In genomic region chr14:87916886-87917275, GRCh38 we compare ENCODE assay signal across 18 cellular contexts.
DNase-seq lines count a peak whose midpoint lies in the region; ATAC-seq and TF ChIP-seq lines count a peak whose summit lies in the region.
"Had no signal": no experiment of that assay in that cellular context is flagged by ENCODE, and none has a peak within 500 bp of the region (broad histone marks: within the 10 kb centered on the region; RNA-seq: fewer than 3 reads in every experiment).

No MANE protein-coding gene starts in this region.

- no peaks in the 10 kb centered on the region for H3K27me3 Mint-ChIP-seq in neural progenitor cell (ENCODE audit: insufficient read depth, low read depth)

- H3K4me3 Mint-ChIP-seq in neural progenitor cell = no peak overlapping the region
- H3K4me3 Mint-ChIP-seq: B cell; CD4-positive, alpha-beta T cell; CD8-positive, alpha-beta T cell had no signal

- H3K4me2 ChIP-seq in neural progenitor cell = no peak overlapping the region
- H3K4me2 ChIP-seq: A549; BLaER1 treated with 17β-estradiol and CSF1 and Interleukin-3, amounts not matched to agents 10 nM and 100 nM had no signal

- peaks cover 12% of the 10 kb centered on the region for H3K9me3 Mint-ChIP-seq in neural progenitor cell

- H3K27ac ChIP-seq in RWPE2 (ENCODE audit: poor library complexity, severe bottlenecking) (no peak overlapping the region), neural progenitor cell (no peak overlapping the region), right atrium auricular region (no peak overlapping the region)
- H3K27ac ChIP-seq: 22Rv1; A549; BLaER1 treated with 17β-estradiol and CSF1 and Interleukin-3, amounts not matched to agents 10 nM and 100 nM; C4-2B had no signal

- no peaks in the 10 kb centered on the region for H4K20me1 ChIP-seq in neural progenitor cell (ENCODE audit: low read depth)
- H4K20me1 ChIP-seq: BLaER1 treated with 17β-estradiol and CSF1 and Interleukin-3, amounts not matched to agents 10 nM and 100 nM had no signal

- H3K4me1 ChIP-seq in RWPE2 (ENCODE audit: insufficient read depth, poor library complexity, severe bottlenecking) = no peaks in the 10 kb centered on the region
- H3K4me1 ChIP-seq in neural progenitor cell = no peaks in the 10 kb centered on the region
- H3K4me1 ChIP-seq in right atrium auricular region = no peaks in the 10 kb centered on the region
- H3K4me1 ChIP-seq: A549, Caco-2 had no signal

- no peaks in the 10 kb centered on the region for H3K36me3 Mint-ChIP-seq in neural progenitor cell

- H3K79me2 ChIP-seq in neural progenitor cell (ENCODE audit: low read depth) = no peaks in the 10 kb centered on the region

- H3K9me3 ChIP-seq in RWPE2 (ENCODE audit: severe bottlenecking) (no peaks in the 10 kb centered on the region), neural progenitor cell (ENCODE audit: low read depth) (no peaks in the 10 kb centered on the region), right atrium auricular region (peaks cover 0 to 9% of the 10 kb centered on the region in 2 donors)
- H3K9me3 ChIP-seq: A549, Caco-2 had no signal

- H3F3A ChIP-seq in neural progenitor cell (ENCODE audit: low read depth) = no peaks in the 10 kb centered on the region

- no peaks in the 10 kb centered on the region for H3K4me1 Mint-ChIP-seq in neural progenitor cell
- H3K4me1 Mint-ChIP-seq: B cell had no signal

- TF ChIP-seq CTCF in RWPE2 (IDR thresholded peaks at IDR 0.05; ENCODE audit: poor library complexity, severe bottlenecking) (no peak), neural progenitor cell (IDR thresholded peaks at IDR 0.05) (no peak), right atrium auricular region (IDR thresholded peaks at IDR 0.05) (no peak)

- H3K9ac ChIP-seq in neural progenitor cell = no peak overlapping the region
- H3K9ac ChIP-seq: BLaER1 treated with 17β-estradiol and CSF1 and Interleukin-3, amounts not matched to agents 10 nM and 100 nM had no signal

- ATAC-seq in RWPE2 (ENCODE audit: low read depth) = 0 out of 3 replicates have a peak, but pooled peaks have one; percentile 10
- no peak for ATAC-seq in HG02870 (IDR thresholded peaks at IDR 0.05; ENCODE audit: unreplicated experiment)
- ATAC-seq: A549; CD8-positive, alpha-beta T cell had no signal

- H2AFZ ChIP-seq in neural progenitor cell (replicated peaks) = no peak overlapping the region

- H3K36me3 ChIP-seq in RWPE2 (ENCODE audit: low read depth) (no peaks in the 10 kb centered on the region), neural progenitor cell (no peaks in the 10 kb centered on the region), right atrium auricular region (no peaks in the 10 kb centered on the region)
- H3K36me3 ChIP-seq: BLaER1 treated with 17β-estradiol and CSF1 and Interleukin-3, amounts not matched to agents 10 nM and 100 nM had no signal

- H3K27me3 ChIP-seq in RWPE2 (ENCODE audit: insufficient read depth, poor library complexity, severe bottlenecking) = peaks cover 13% of the 10 kb centered on the region
- no peaks in the 10 kb centered on the region for H3K27me3 ChIP-seq in neural progenitor cell
- peaks cover 0 to 3% of the 10 kb centered on the region in 2 donors for H3K27me3 ChIP-seq in right atrium auricular region
- H3K27me3 ChIP-seq: BLaER1 treated with 17β-estradiol and CSF1 and Interleukin-3, amounts not matched to agents 10 nM and 100 nM had no signal

- peak; percentile 13 for DNase-seq in DMS53 (lab: John Stamatoyannopoulos, UW)
- no peak for DNase-seq in DMS53 treated with DMSO at 0.1 percent for 48 hours (lab: John Stamatoyannopoulos, UW; ENCODE audit: unreplicated experiment)
- no peak for DNase-seq in RWPE2 (ENCODE audit: low spot score)
- DNase-seq in neural progenitor cell (ENCODE audit: low spot score) = no peak
- DNase-seq in right atrium auricular region (ENCODE audit: low spot score) = no peak
- DNase-seq in activated naive CD4-positive, alpha-beta T cell treated with anti-CD3 and anti-CD28 coated beads, Interleukin-2, amount 50 U/mL, for 16 hours = no peak
- DNase-seq: AML-193; Caco-2; Calu3; CD4-positive, alpha-beta T cell; CD8-positive, alpha-beta T cell; GF-D8 had no signal

- H3K27ac Mint-ChIP-seq in neural progenitor cell = peak overlapping the region; percentile 45
- H3K27ac Mint-ChIP-seq: B cell; CD4-positive, alpha-beta T cell; CD8-positive, alpha-beta T cell had no signal

- H3K4me3 ChIP-seq in RWPE2 (ENCODE audit: severe bottlenecking) (no peak overlapping the region), neural progenitor cell (no peak overlapping the region), right atrium auricular region (no peak overlapping the region)
- H3K4me3 ChIP-seq: A549; BLaER1 treated with 17β-estradiol and CSF1 and Interleukin-3, amounts not matched to agents 10 nM and 100 nM had no signal
